1 cellular context compared by ENCODE assay signal in the genomic region with DNA sequence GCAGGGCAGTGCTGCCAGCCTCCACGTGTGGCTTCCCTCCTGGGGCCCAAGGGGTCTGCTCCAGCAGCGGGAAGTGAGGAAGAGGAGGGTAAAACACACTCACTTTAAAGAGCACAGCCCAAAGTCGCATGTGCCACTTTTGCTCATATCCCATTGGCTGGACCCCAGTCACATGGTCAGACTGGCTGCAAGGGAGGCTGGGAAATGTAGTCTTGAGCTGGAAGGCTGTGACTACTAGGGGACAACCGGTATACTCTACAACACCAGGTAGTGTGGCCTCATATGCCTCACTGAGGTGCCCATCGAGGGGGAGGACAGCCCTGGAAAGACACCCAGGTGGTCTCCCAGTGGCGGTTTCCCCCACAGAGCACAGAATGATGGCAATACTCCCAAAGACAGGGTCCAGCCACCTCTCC.
TF ChIP-seq lines count a peak whose summit lies in the region.

No MANE protein-coding gene starts in this region.

TF ChIP-seq in H1, 55 proteins besides CTCF, POLR2A, EP300 and RAD21 (continued from another document):
- TF ChIP-seq GTF2F1 (IDR thresholded peaks at IDR 0.05; ENCODE audit: borderline replicate concordance, low read depth, low read length) (no peak), SIX5 (IDR thresholded peaks at IDR 0.05; ENCODE audit: low read depth, low read length) (peak; percentile 85), PHF8 (conservative IDR thresholded peaks at IDR 0.05; ENCODE audit: low read depth, low read length) (no peak), SP1 (IDR thresholded peaks at IDR 0.05; ENCODE audit: low read depth, low read length) (peak; percentile 67; the same call in 1 of the 2 replicates), BCL11A (IDR thresholded peaks at IDR 0.05; ENCODE audit: low read depth in 2 of 2, low read length in 2 of 2) (no peak), POU5F1 (IDR thresholded peaks at IDR 0.05; ENCODE audit: low read depth, low read length) (no peak), EZH2 (IDR thresholded peaks at IDR 0.05; ENCODE audit: low read depth, low read length, severe bottlenecking) (no peak), TEAD4 (IDR thresholded peaks at IDR 0.05; ENCODE audit: low read depth, low read length) (no peak), E2F6 (IDR thresholded peaks at IDR 0.05) (peak; percentile 56; the same call in 1 of the 2 replicates), CREB1 (IDR thresholded peaks at IDR 0.05) (peak; percentile 17; the same call in 1 of the 2 replicates), CBX8 (IDR thresholded peaks at IDR 0.05; ENCODE audit: borderline replicate concordance, low read depth, low read length) (no peak), RXRA (IDR thresholded peaks at IDR 0.05; ENCODE audit: insufficient read depth, low read depth, low read length) (no peak), GABPA (IDR thresholded peaks at IDR 0.05; ENCODE audit: borderline replicate concordance, insufficient read depth, low read length) (no peak), TCF12 (IDR thresholded peaks at IDR 0.05; ENCODE audit: low read depth, low read length) (no peak), USF2 (IDR thresholded peaks at IDR 0.05; ENCODE audit: low read length) (peak; percentile 97), RNF2 (IDR thresholded peaks at IDR 0.05; ENCODE audit: borderline replicate concordance, low read depth, low read length, missing control alignments, poor library complexity, severe bottlenecking) (no peak), KDM1A (IDR thresholded peaks at IDR 0.05; ENCODE audit: borderline replicate concordance, low read length) (no peak)
- TF ChIP-seq, protein P1, sequence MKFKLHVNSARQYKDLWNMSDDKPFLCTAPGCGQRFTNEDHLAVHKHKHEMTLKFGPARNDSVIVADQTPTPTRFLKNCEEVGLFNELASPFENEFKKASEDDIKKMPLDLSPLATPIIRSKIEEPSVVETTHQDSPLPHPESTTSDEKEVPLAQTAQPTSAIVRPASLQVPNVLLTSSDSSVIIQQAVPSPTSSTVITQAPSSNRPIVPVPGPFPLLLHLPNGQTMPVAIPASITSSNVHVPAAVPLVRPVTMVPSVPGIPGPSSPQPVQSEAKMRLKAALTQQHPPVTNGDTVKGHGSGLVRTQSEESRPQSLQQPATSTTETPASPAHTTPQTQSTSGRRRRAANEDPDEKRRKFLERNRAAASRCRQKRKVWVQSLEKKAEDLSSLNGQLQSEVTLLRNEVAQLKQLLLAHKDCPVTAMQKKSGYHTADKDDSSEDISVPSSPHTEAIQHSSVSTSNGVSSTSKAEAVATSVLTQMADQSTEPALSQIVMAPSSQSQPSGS (IDR thresholded peaks at IDR 0.05; ENCODE audit: low read length) = no peak
